Comparison of ENCODE assay signal across 1 cellular context in genomic region chr12:118418385-118419057, GRCh38.
TF ChIP-seq lines count a peak whose summit lies in the region.

No MANE protein-coding gene starts in this region.

TF ChIP-seq in HepG2, 621 proteins besides CTCF, POLR2A, EP300 and RAD21:
- TF ChIP-seq ZNF143 (CRISPR knock-in tag; IDR thresholded peaks at IDR 0.05), result no peak
